Comparison of ENCODE assay signal across 9 cellular contexts in genomic region chr19:12195501-12195860, GRCh38. TPM values are rescaled to one million over a fixed set of nuclear protein-coding genes. Genes with fewer than 3 reads are reported as not detected.
DNase-seq lines count a peak whose midpoint lies in the region; ATAC-seq, FAIRE-seq and TF ChIP-seq lines count a peak whose summit lies in the region.
"Had no signal": no experiment of that assay in that cellular context is flagged by ENCODE, and none has a peak within 500 bp of the region (broad histone marks: within the 10 kb centered on the region; RNA-seq: fewer than 3 reads in every experiment).

No MANE protein-coding gene starts in this region.

- H3K27me3 ChIP-seq in BLaER1: no peaks in the 10 kb centered on the region
- no peaks in the 10 kb centered on the region for H3K27me3 ChIP-seq in esophagus muscularis mucosa
- H3K27me3 ChIP-seq in pancreas: no peaks in the 10 kb centered on the region

- peaks cover 18 to 38% (median 33%) of the 10 kb centered on the region in 3 donors for H3K4me1 Mint-ChIP-seq in T-cell

- FAIRE-seq in pancreas (lab: Jason Lieb, UNC): no peak
- no peak for FAIRE-seq in GM12891 (lab: Jason Lieb, UNC)

- peak overlapping the region; percentile 15 to 39 for H3K27ac Mint-ChIP-seq in T-cell

- H3K9me3 Mint-ChIP-seq in T-cell: peaks cover 9 to 38% (median 28%) of the 10 kb centered on the region in 3 donors

- H4K20me1 ChIP-seq in BLaER1: no peaks in the 10 kb centered on the region

- H3K27ac ChIP-seq in BLaER1 (no peak overlapping the region), esophagus muscularis mucosa (replicated peaks in 1 of 4) (peak overlapping the region; percentile 84 to 87 (median 86)), pancreas (peak overlapping the region; percentile 80 to 91 (median 86))

- no peak overlapping the region for H3K4me2 ChIP-seq in BLaER1

- no peak overlapping the region for H3K9ac ChIP-seq in BLaER1

- no peak for TF ChIP-seq CTCF in esophagus muscularis mucosa (IDR thresholded peaks at IDR 0.05)
- TF ChIP-seq CTCF in pancreas (IDR thresholded peaks at IDR 0.05): no peak

- peak overlapping the region; percentile 68 to 88 (median 80) for H3K4me3 Mint-ChIP-seq in T-cell

- H3K4me1 ChIP-seq in BLaER1: no peaks in the 10 kb centered on the region
- peaks cover 4 to 18% (median 14%) of the 10 kb centered on the region in 4 donors for H3K4me1 ChIP-seq in esophagus muscularis mucosa
- H3K4me1 ChIP-seq in pancreas: peaks cover 0 to 4% (median 3%) of the 10 kb centered on the region in 3 donors

- intact Hi-C loops in esophagus muscularis mucosa (cut with DNase I): no loop called here
- intact Hi-C loops in pancreas (cut with DNase I): no loop called here

- H3K9me3 ChIP-seq in BLaER1: peaks cover 100% of the 10 kb centered on the region
- no peaks in the 10 kb centered on the region for H3K9me3 ChIP-seq in esophagus muscularis mucosa
- no peaks in the 10 kb centered on the region for H3K9me3 ChIP-seq in pancreas

- TF ChIP-seq POLR2A in esophagus muscularis mucosa (IDR thresholded peaks at IDR 0.05; ENCODE audit: low read depth): no peak
- no peak for TF ChIP-seq POLR2A in GM12891 (IDR thresholded peaks at IDR 0.05; ENCODE audit: low read depth, low read length)

- POLR2A ChIA-PET in T-cell (lab: Charles Lee): no interaction called here

- no peak for ATAC-seq in T-cell (replicated peaks in 1 of 4)
- peak; percentile 6 to 36 (median 8) for ATAC-seq in pancreas
- no peak for ATAC-seq in HG03280 (IDR thresholded peaks at IDR 0.05; ENCODE audit: unreplicated experiment)

- H3K4me3 ChIP-seq in BLaER1: 0 out of 2 replicates have a peak overlapping the region, but pooled peaks have one; percentile 28
- peak overlapping the region; percentile 65 to 85 (median 78) for H3K4me3 ChIP-seq in esophagus muscularis mucosa
- peak overlapping the region; percentile 64 to 89 (median 71) for H3K4me3 ChIP-seq in pancreas

- no peaks in the 10 kb centered on the region for H3K27me3 Mint-ChIP-seq in T-cell

- peaks cover 89% of the 10 kb centered on the region for H3K36me3 ChIP-seq in BLaER1
- peaks cover 0 to 22% (median 7%) of the 10 kb centered on the region in 4 donors for H3K36me3 ChIP-seq in esophagus muscularis mucosa
- H3K36me3 ChIP-seq in pancreas: no peaks in the 10 kb centered on the region

- WGBS in esophagus muscularis mucosa: 4% methylated on average over 11 of the region's 11 CpGs
- WGBS in pancreas, 2 donors: 2% methylated on average over 11 of the region's 11 CpGs

- H3K36me3 Mint-ChIP-seq in T-cell: peaks cover 35% of the 10 kb centered on the region

- DNase-seq in T-cell (no peak), esophagus muscularis mucosa (ENCODE audit: extremely low spot score) (no peak), pancreas (no peak), GM12891 (ENCODE audit: insufficient read length, low spot score) (no peak), HUDEP-2 (lab: John Stamatoyannopoulos, UW; ENCODE audit: unreplicated experiment in 76 of 76) (no peak), NCI-H2029 (lab: John Stamatoyannopoulos, UW) (no peak)
- DNase-seq: NCI-H2081 treated with DMSO at 0.1 percent for 48 hours had no signal

- no peak for TF ChIP-seq EP300 in esophagus muscularis mucosa (IDR thresholded peaks at IDR 0.05)

- CTCF ChIA-PET in T-cell (lab: Charles Lee): interaction anchor here in 1 of 2 donors (0.6 kb wide), 1 partner anchor 272 kb away, joined by 5 read pairs; no protein-coding TSS in a partner anchor

TF ChIP-seq in GM12891, 5 proteins besides CTCF, POLR2A, EP300 and RAD21:
- TF ChIP-seq POU2F2 (IDR thresholded peaks at IDR 0.05; ENCODE audit: low read depth, low read length) (no peak), TAF1 (IDR thresholded peaks at IDR 0.05; ENCODE audit: low read depth, low read length) (no peak), SPI1 (IDR thresholded peaks at IDR 0.05; ENCODE audit: low read depth, low read length) (no peak)

RNA-seq across cellular contexts. Expression of gene ZNF136, which starts 32.6 kb away (rescaled TPM):
- total RNA-seq in T-cell: 10 to 100 TPM; 20.2 to 39.3 (median 22.7) TPM
- 1 to 10 TPM; 6.6 to 8.9 (median 7.5) TPM for total RNA-seq in esophagus muscularis mucosa
- 1 to 10 TPM; 2.1 to 5.8 (median 4.9) TPM for total RNA-seq in pancreas
- 1 to 10 TPM; 2.0 to 4.5 TPM for polyA plus RNA-seq in pancreas
- polyA plus RNA-seq in GM12891 (2012; ENCODE audit: low read depth, missing spikeins): 3.1 TPM

RNA-seq across cellular contexts. Expression of gene ZNF625, which starts 38.9 kb away (rescaled TPM):
- total RNA-seq in T-cell (1 to 10 TPM; 1.2 to 3.5 (median 2.0) TPM), esophagus muscularis mucosa (1 to 10 TPM; 4.5 to 8.7 (median 7.8) TPM), pancreas (1 to 10 TPM; 1.9 to 4.3 (median 2.7) TPM)
- 1 to 10 TPM; 1.3 to 1.4 TPM for polyA plus RNA-seq in pancreas
- polyA plus RNA-seq in GM12891 (2012; ENCODE audit: low read depth, missing spikeins): 1.7 TPM

RNA-seq across cellular contexts. Expression of gene ZNF20, which starts 55.3 kb away (rescaled TPM):
- total RNA-seq in T-cell: 1 to 10 TPM in 4 of 5 donors, not detected in 1; 2.2 to 8.8 (median 6.0) TPM
- total RNA-seq in esophagus muscularis mucosa: 1 to 10 TPM; 1.3 to 5.8 (median 3.1) TPM
- 1 to 10 TPM in 3 of 6 donors, under 1 TPM in 3; 0.63 to 3.3 (median 1.4) TPM for total RNA-seq in pancreas
- polyA plus RNA-seq in pancreas: 1 to 10 TPM; 2.2 to 2.8 TPM
- polyA plus RNA-seq in GM12891 (2012; ENCODE audit: low read depth, missing spikeins): 2.8 TPM

Comparison
In these comparisons a context has a peak if more than half of its experiments do, and no peak if none do; other contexts are left out.
1. H3K4me3 ChIP-seq: peak in every context shown above with its lines; median percentile 78 in esophagus muscularis mucosa; 71 in pancreas; 28 in BLaER1.
2. ATAC-seq: peak in pancreas (4 of 4); none in T-cell (0 of 4) and HG03280 (single experiment).